In the genomic region with DNA sequence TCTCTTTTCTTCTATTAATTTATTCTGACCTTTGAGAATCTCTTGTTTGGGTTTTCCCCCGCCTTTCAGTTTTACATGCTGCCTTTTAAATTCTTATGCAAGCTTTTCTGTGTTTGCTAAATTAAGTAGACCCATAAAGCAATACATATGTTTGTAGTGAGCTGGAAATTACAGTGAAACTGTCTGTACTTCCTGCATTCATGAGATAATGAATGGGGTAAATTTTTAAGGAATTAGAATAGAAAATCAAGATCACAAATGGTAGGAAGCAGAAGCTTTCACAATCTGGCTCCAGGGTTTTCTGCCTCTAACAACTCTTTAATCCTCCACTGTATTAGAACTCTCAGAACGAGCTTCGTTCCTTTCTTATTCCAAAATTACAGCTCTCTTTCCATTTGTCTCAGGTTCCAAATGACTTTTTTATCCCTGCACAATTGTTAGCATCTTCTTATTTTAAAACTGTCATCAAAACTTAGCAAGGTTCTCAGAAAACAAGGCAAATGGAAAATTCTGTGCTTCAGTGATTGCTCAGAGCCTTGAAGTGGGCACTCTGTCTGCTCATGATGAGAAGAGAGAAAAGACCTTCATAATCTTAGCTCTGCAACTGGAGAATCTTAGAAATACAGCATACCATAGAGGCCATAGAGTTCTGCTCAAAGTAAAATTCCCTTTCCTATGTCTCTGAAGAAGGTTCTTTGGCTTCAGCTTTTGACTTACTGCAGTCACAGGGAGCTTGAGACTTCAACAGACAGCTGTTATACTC, we compare ENCODE assay signal across 20 cellular contexts.
DNase-seq lines count a peak whose midpoint lies in the region; ATAC-seq and TF ChIP-seq lines count a peak whose summit lies in the region.
"Had no signal": no experiment of that assay in that cellular context is flagged by ENCODE, and none has a peak within 500 bp of the region (broad histone marks: within the 10 kb centered on the region; RNA-seq: fewer than 3 reads in every experiment).

No MANE protein-coding gene starts in this region.

- H3K4me3 ChIP-seq in ACC112 (ENCODE audit: low read depth, low read length) = no peak overlapping the region
- H3K4me3 ChIP-seq in BLaER1 = no peak overlapping the region
- H3K4me3 ChIP-seq in neural progenitor cell = no peak overlapping the region
- H3K4me3 ChIP-seq: BLaER1 treated with 17β-estradiol and CSF1 and Interleukin-3, amounts not matched to agents 10 nM and 100 nM; GM12878; Peyer's patch had no signal

- ATAC-seq in GM18520 (IDR thresholded peaks at IDR 0.05; ENCODE audit: unreplicated experiment) = no peak
- ATAC-seq: GM12878, Right ventricle myocardium inferior had no signal

- H3K36me3 Mint-ChIP-seq in activated naive CD8-positive, alpha-beta T cell treated with anti-CD3 and anti-CD28 coated beads for 36 hours = no peaks in the 10 kb centered on the region
- no peaks in the 10 kb centered on the region for H3K36me3 Mint-ChIP-seq in neural progenitor cell

- no peaks in the 10 kb centered on the region for H3K27me3 Mint-ChIP-seq in activated naive CD8-positive, alpha-beta T cell treated with anti-CD3 and anti-CD28 coated beads for 36 hours
- H3K27me3 Mint-ChIP-seq in neural progenitor cell (ENCODE audit: insufficient read depth, low read depth) = peaks cover 3% of the 10 kb centered on the region

- no peak for TF ChIP-seq CTCF in neural progenitor cell (IDR thresholded peaks at IDR 0.05)

- no peak overlapping the region for H3K4me3 Mint-ChIP-seq in activated naive CD8-positive, alpha-beta T cell treated with anti-CD3 and anti-CD28 coated beads for 36 hours
- H3K4me3 Mint-ChIP-seq in neural progenitor cell = no peak overlapping the region
- H3K4me3 Mint-ChIP-seq: CD8-positive, alpha-beta memory T cell; H9 had no signal

- DNase-seq in activated naive CD8-positive, alpha-beta T cell treated with anti-CD3 and anti-CD28 coated beads for 36 hours = no peak
- no peak for DNase-seq in neural progenitor cell (ENCODE audit: low spot score)
- DNase-seq in NCI-H748 treated with DMSO at 0.1 percent for 48 hours (lab: John Stamatoyannopoulos, UW) = no peak
- no peak for DNase-seq in AG08396 (ENCODE audit: low spot score)
- DNase-seq: CD8-positive, alpha-beta memory T cell; DMS79 treated with DMSO at 0.1 percent for 48 hours; H9; KG1; NCI-H1048; NCI-H1436 treated with DMSO at 0.1 percent for 48 hours; NCI-H2081; NCI-H510A treated with DMSO at 0.1 percent for 48 hours; Peyer's patch; T-helper 1 cell had no signal

- H3K9me3 Mint-ChIP-seq in activated naive CD8-positive, alpha-beta T cell treated with anti-CD3 and anti-CD28 coated beads for 36 hours = peaks cover 4% of the 10 kb centered on the region
- H3K9me3 Mint-ChIP-seq in neural progenitor cell = peaks cover 6% of the 10 kb centered on the region

- H3K4me2 ChIP-seq in BLaER1 (peak overlapping the region; percentile 40), neural progenitor cell (no peak overlapping the region)

- H3K9ac ChIP-seq in BLaER1 (no peak overlapping the region), neural progenitor cell (no peak overlapping the region)
- H3K9ac ChIP-seq: BLaER1 treated with 17β-estradiol and CSF1 and Interleukin-3, amounts not matched to agents 10 nM and 100 nM had no signal

- H3K27me3 ChIP-seq in ACC112 (ENCODE audit: insufficient read depth, low read length) (no peaks in the 10 kb centered on the region), BLaER1 (no peaks in the 10 kb centered on the region), neural progenitor cell (no peaks in the 10 kb centered on the region)
- H3K27me3 ChIP-seq: Peyer's patch had no signal

- no peaks in the 10 kb centered on the region for H3F3A ChIP-seq in neural progenitor cell (ENCODE audit: low read depth)

- H3K27ac ChIP-seq in ACC112 (ENCODE audit: low read depth, low read length) (no peak overlapping the region), BLaER1 (no peak overlapping the region), neural progenitor cell (no peak overlapping the region)
- H3K27ac ChIP-seq: BLaER1 treated with 17β-estradiol and CSF1 and Interleukin-3, amounts not matched to agents 10 nM and 100 nM; Peyer's patch had no signal

- H3K4me1 ChIP-seq in ACC112 (ENCODE audit: control insufficient read depth, insufficient read depth, low read length, unreplicated experiment) (peaks cover 6% of the 10 kb centered on the region), BLaER1 (peaks cover 17% of the 10 kb centered on the region), neural progenitor cell (no peaks in the 10 kb centered on the region)
- H3K4me1 ChIP-seq: Peyer's patch had no signal

- no peaks in the 10 kb centered on the region for H3K36me3 ChIP-seq in ACC112 (ENCODE audit: insufficient read depth, low read length)
- no peaks in the 10 kb centered on the region for H3K36me3 ChIP-seq in BLaER1
- H3K36me3 ChIP-seq in neural progenitor cell = no peaks in the 10 kb centered on the region
- H3K36me3 ChIP-seq: BLaER1 treated with 17β-estradiol and CSF1 and Interleukin-3, amounts not matched to agents 10 nM and 100 nM; Peyer's patch had no signal

- H4K20me1 ChIP-seq in BLaER1 (no peaks in the 10 kb centered on the region), neural progenitor cell (ENCODE audit: low read depth) (no peaks in the 10 kb centered on the region)
- H4K20me1 ChIP-seq: BLaER1 treated with 17β-estradiol and CSF1 and Interleukin-3, amounts not matched to agents 10 nM and 100 nM had no signal

- peaks cover 5% of the 10 kb centered on the region for H3K9me3 ChIP-seq in BLaER1
- peaks cover 3% of the 10 kb centered on the region for H3K9me3 ChIP-seq in neural progenitor cell (ENCODE audit: low read depth)
- H3K9me3 ChIP-seq: Peyer's patch had no signal

- H3K79me2 ChIP-seq in ACC112 (ENCODE audit: control insufficient read depth, insufficient read depth, low read length, unreplicated experiment) (no peaks in the 10 kb centered on the region), neural progenitor cell (ENCODE audit: low read depth) (no peaks in the 10 kb centered on the region)

- H2AFZ ChIP-seq in ACC112 (ENCODE audit: low read length, unreplicated experiment) = peak overlapping the region; percentile 69
- peak overlapping the region; percentile 12 for H2AFZ ChIP-seq in neural progenitor cell (replicated peaks)

- peaks cover 16% of the 10 kb centered on the region for H3K4me1 Mint-ChIP-seq in activated naive CD8-positive, alpha-beta T cell treated with anti-CD3 and anti-CD28 coated beads for 36 hours
- peaks cover 3% of the 10 kb centered on the region for H3K4me1 Mint-ChIP-seq in neural progenitor cell

- peak overlapping the region; percentile 41 for H3K27ac Mint-ChIP-seq in activated naive CD8-positive, alpha-beta T cell treated with anti-CD3 and anti-CD28 coated beads for 36 hours
- no peak overlapping the region for H3K27ac Mint-ChIP-seq in neural progenitor cell
